19 cellular contexts compared by ENCODE assay signal in genomic region chr9:27866741-27867140, GRCh38.
"Had no signal": no experiment of that assay in that cellular context is flagged by ENCODE, and none has a peak within 500 bp of the region (broad histone marks: within the 10 kb centered on the region; RNA-seq: fewer than 3 reads in every experiment).

No MANE protein-coding gene starts in this region.

- DNase-seq: effector CD4-positive, alpha-beta T cell; heart left ventricle; hippocampal formation; islet precursor cell; midbrain; occipital lobe; pancreas; right cardiac atrium; small intestine; stimulated activated CD4-positive, alpha-beta T cell treated with anti-CD3 and anti-CD28 coated beads, Interleukin-12 subunit alpha, Interleukin-12 subunit beta, amount 100 ng/mL, for 4 hours; stimulated activated naive CD4-positive, alpha-beta T cell treated with Interleukin-2 at 50 U/mL for 16 hours; thyroid gland; upper lobe of left lung; uterus had no signal

- H3K36me3 ChIP-seq: heart left ventricle, pancreas, suprapubic skin, thyroid gland, upper lobe of left lung, uterus had no signal

- H3K4me1 ChIP-seq: pancreas, thyroid gland, uterus had no signal

- H3K9me3 ChIP-seq: heart left ventricle, pancreas, suprapubic skin, thyroid gland, upper lobe of left lung, uterus had no signal

- H3K27me3 ChIP-seq: heart left ventricle, pancreas, suprapubic skin, thyroid gland, upper lobe of left lung, uterus had no signal

- H3K27me3 Mint-ChIP-seq: natural killer cell treated with Interleukin-12 subunit alpha and Interleukin-12 subunit beta and Interleukin-15 and Interleukin-18, amount 100 ng/mL, for 72 hours; progenitor cell of endocrine pancreas had no signal

- H3K27ac ChIP-seq: coronary artery, heart left ventricle, pancreas, suprapubic skin, thyroid gland, upper lobe of left lung, uterus had no signal

- H3K27ac Mint-ChIP-seq: natural killer cell treated with Interleukin-12 subunit alpha and Interleukin-12 subunit beta and Interleukin-15 and Interleukin-18, amount 100 ng/mL, for 72 hours; progenitor cell of endocrine pancreas had no signal

- H3K4me3 Mint-ChIP-seq: natural killer cell treated with Interleukin-12 subunit alpha and Interleukin-12 subunit beta and Interleukin-15 and Interleukin-18, amount 100 ng/mL, for 72 hours had no signal

- ATAC-seq: heart left ventricle; left lobe of liver; natural killer cell treated with Interleukin-12 subunit alpha and Interleukin-12 subunit beta and Interleukin-15 and Interleukin-18, amount 100 ng/mL, for 72 hours; pancreas; right cardiac atrium had no signal

- H3K36me3 Mint-ChIP-seq: natural killer cell treated with Interleukin-12 subunit alpha and Interleukin-12 subunit beta and Interleukin-15 and Interleukin-18, amount 100 ng/mL, for 72 hours had no signal

- H3K4me3 ChIP-seq: coronary artery, heart left ventricle, pancreas, suprapubic skin, thyroid gland, upper lobe of left lung, uterus had no signal
